In the genomic region with DNA sequence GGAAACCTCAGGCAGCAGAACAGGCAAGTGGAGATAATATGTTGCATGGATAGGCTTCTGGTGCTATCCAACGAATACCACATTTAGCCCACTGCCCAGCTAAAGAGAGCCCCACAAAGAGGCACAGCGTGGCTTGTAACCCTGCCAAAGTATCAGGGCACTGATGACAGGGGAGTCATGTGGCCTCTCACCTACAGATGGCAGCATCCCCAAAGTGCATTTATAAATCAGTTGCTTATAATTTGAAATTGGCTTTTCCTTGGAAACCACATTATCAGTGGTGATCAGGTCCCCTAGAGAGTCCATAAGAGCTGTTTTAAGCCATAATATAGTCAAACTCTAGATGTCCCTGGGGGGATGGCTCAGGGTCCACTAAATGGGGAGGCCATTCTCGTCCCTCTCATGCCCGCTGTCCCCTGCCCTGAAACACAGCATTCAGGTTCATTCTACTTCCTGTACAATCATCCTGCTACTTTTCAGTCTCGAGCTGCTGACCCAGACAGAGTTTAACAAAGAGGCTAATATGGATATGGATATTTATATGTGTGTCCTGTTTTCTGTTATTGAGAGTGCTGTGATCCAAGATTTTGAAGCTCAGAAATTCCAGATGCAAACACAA, we compare ENCODE assay signal across 7 cellular contexts.
DNase-seq lines count a peak whose midpoint lies in the region; ATAC-seq and TF ChIP-seq lines count a peak whose summit lies in the region.

No MANE protein-coding gene starts in this region.

- no peaks in the 10 kb centered on the region for H3K79me2 ChIP-seq in parathyroid adenoma

- H3K27ac ChIP-seq in parathyroid adenoma (no peak overlapping the region), tibial artery (no peak overlapping the region)

- ATAC-seq in GM18867 (IDR thresholded peaks at IDR 0.05; ENCODE audit: unreplicated experiment) (peak; percentile 71), HG03196 (IDR thresholded peaks at IDR 0.05; ENCODE audit: unreplicated experiment) (no peak), HG02759 (IDR thresholded peaks at IDR 0.05; ENCODE audit: unreplicated experiment) (no peak)

- TF ChIP-seq CTCF in NB4 (IDR thresholded peaks at IDR 0.05; ENCODE audit: low read depth, low read length) (peak; percentile 52), choroid plexus epithelial cell (conservative IDR thresholded peaks at IDR 0.05; ENCODE audit: low read depth, low read length) (peak; percentile 60), parathyroid adenoma (IDR thresholded peaks at IDR 0.05) (peak; percentile 19), tibial artery (IDR thresholded peaks at IDR 0.05) (no peak)

- no peak overlapping the region for H2AFZ ChIP-seq in parathyroid adenoma

- no peaks in the 10 kb centered on the region for H3K4me1 ChIP-seq in parathyroid adenoma
- no peaks in the 10 kb centered on the region for H3K4me1 ChIP-seq in tibial artery

- DNase-seq in NB4 (ENCODE audit: low read depth): peak; percentile 34
- peak; percentile 48 for DNase-seq in choroid plexus epithelial cell (ENCODE audit: low read depth)
- DNase-seq in tibial artery: no peak

- no peak for TF ChIP-seq POLR2A in NB4 (IDR thresholded peaks at IDR 0.05; ENCODE audit: extremely low read depth, insufficient read length)

- H3K9me3 ChIP-seq in parathyroid adenoma (ENCODE audit: control insufficient read depth, low read length) (no peaks in the 10 kb centered on the region), tibial artery (no peaks in the 10 kb centered on the region)

- H3K9ac ChIP-seq in parathyroid adenoma: no peak overlapping the region

- H3K36me3 ChIP-seq in parathyroid adenoma (ENCODE audit: control insufficient read depth, insufficient read depth, low read length) (no peaks in the 10 kb centered on the region), tibial artery (no peaks in the 10 kb centered on the region)

- no peak overlapping the region for H3K4me2 ChIP-seq in parathyroid adenoma (ENCODE audit: low read length)

- H3K27me3 ChIP-seq in parathyroid adenoma (ENCODE audit: control insufficient read depth, insufficient read depth, low read length) (no peaks in the 10 kb centered on the region), tibial artery (no peaks in the 10 kb centered on the region)

- intact Hi-C loops in tibial artery (cut with DNase I; ENCODE audit: low total_unique reads): no loop called here

- H3K4me3 ChIP-seq in NB4 (ENCODE audit: low read depth, low read length): no peak overlapping the region
- H3K4me3 ChIP-seq in choroid plexus epithelial cell (ENCODE audit: low read depth, low read length): no peak overlapping the region
- H3K4me3 ChIP-seq in parathyroid adenoma (ENCODE audit: low read depth, low read length): no peak overlapping the region
- no peak overlapping the region for H3K4me3 ChIP-seq in tibial artery

Comparison
In these comparisons a context has a peak if more than half of its experiments do, and no peak if none do; other contexts are left out.
1. DNase-seq: peak in NB4 (single experiment) and choroid plexus epithelial cell (single experiment); none in tibial artery (0 of 2).
2. CTCF ChIP-seq: peak in NB4 (single experiment), choroid plexus epithelial cell (single experiment) and parathyroid adenoma (single experiment); none in tibial artery (0 of 2).